In the genomic region with DNA sequence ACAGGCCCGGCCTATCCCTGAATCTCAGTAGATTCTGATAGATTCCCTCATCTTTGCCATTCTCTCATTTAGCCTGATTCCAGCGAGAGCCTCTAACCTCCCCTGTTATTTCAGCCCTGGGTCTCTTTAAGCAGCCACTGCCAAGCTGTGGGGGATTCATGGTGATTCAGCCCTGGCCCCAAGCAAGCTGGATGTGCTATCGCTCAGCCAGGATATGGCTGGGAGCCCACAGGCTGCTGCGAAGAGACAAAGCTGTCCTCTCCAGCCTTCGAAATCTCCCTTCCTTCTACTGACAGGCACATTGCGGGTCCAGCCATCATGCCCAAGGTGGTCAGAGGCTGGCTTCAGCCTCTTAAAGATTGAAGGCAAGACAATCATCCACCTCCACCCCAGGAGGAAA, we compare ENCODE assay signal across 12 cellular contexts.
A peak's percentile ranks its signal among the peaks of the same experiment; 100 is the strongest.
DNase-seq lines count a peak whose midpoint lies in the region; ATAC-seq and TF ChIP-seq lines count a peak whose summit lies in the region.
"Had no signal": no experiment of that assay in that cellular context is flagged by ENCODE, and none has a peak within 500 bp of the region (broad histone marks: within the 10 kb centered on the region; RNA-seq: fewer than 3 reads in every experiment).

No MANE protein-coding gene starts in this region.

- H3K27me3 ChIP-seq in AG04450 (ENCODE audit: control insufficient read depth, insufficient read depth, low read length) (no peaks in the 10 kb centered on the region), H7 (ENCODE audit: control insufficient read depth, insufficient read depth, low read length) (no peaks in the 10 kb centered on the region)

- ATAC-seq in activated CD8-positive, alpha-beta memory T cell treated with anti-CD3 and anti-CD28 coated beads, Interleukin-2, amount 10 ng/mL, durations not matched to agents 7 days and 5 days, result no peak
- no peak for ATAC-seq in GM21619 (IDR thresholded peaks at IDR 0.05; ENCODE audit: unreplicated experiment)
- ATAC-seq: activated T-cell treated with anti-CD3 and anti-CD28 coated beads, Interleukin-2, amount 50 U/mL, for 4 hours had no signal

- H3K27ac ChIP-seq in AG04450 (ENCODE audit: low read depth, low read length), result peak overlapping the region; percentile 75
- no peak overlapping the region for H3K27ac ChIP-seq in coronary artery

- H3K4me3 ChIP-seq in AG04450 (ENCODE audit: low read depth, low read length) (peak overlapping the region; percentile 50), coronary artery (peak overlapping the region; percentile 1), H7 (ENCODE audit: insufficient read depth, low read depth, low read length) (no peak overlapping the region)

- no peak overlapping the region for H3K4me3 Mint-ChIP-seq in mesothelial cell of epicardium
- no peak overlapping the region for H3K4me3 Mint-ChIP-seq in activated CD8-positive, alpha-beta memory T cell treated with anti-CD3 and anti-CD28 coated beads, Interleukin-2, amount 10 ng/mL, durations not matched to agents 7 days and 5 days
- H3K4me3 Mint-ChIP-seq: activated T-cell treated with anti-CD3 and anti-CD28 coated beads, Interleukin-2, amount 50 U/mL, for 4 hours; T-helper 2 cell treated with Interferon-gamma antibody and Interleukin-4, amounts not matched to agents 5 μg/mL and 100 μg/mL, for 36 hours had no signal

- DNase-seq in AG04450 (ENCODE audit: low read depth, low spot score) (peak; percentile 58), NCI-H226 (peak; percentile 59), coronary artery (ENCODE audit: low spot score) (no peak), mesothelial cell of epicardium (ENCODE audit: low spot score in 2 of 2, unreplicated experiment in 2 of 2) (no peak), H7 (no peak), NCI-H2107 (lab: John Stamatoyannopoulos, UW) (no peak)
- DNase-seq in activated CD8-positive, alpha-beta memory T cell treated with anti-CD3 and anti-CD28 coated beads, Interleukin-2, amount 10 ng/mL, durations not matched to agents 7 days and 5 days, result no peak
- DNase-seq: activated T-cell treated with anti-CD3 and anti-CD28 coated beads, Interleukin-2, amount 50 U/mL, for 4 hours; AML-193; Karpas-422 had no signal

- no peaks in the 10 kb centered on the region for H3K36me3 Mint-ChIP-seq in mesothelial cell of epicardium
- no peaks in the 10 kb centered on the region for H3K36me3 Mint-ChIP-seq in activated CD8-positive, alpha-beta memory T cell treated with anti-CD3 and anti-CD28 coated beads, Interleukin-2, amount 10 ng/mL, durations not matched to agents 7 days and 5 days

- H3K27ac Mint-ChIP-seq in mesothelial cell of epicardium, result peak overlapping the region; percentile 89
- H3K27ac Mint-ChIP-seq in activated CD8-positive, alpha-beta memory T cell treated with anti-CD3 and anti-CD28 coated beads, Interleukin-2, amount 10 ng/mL, durations not matched to agents 7 days and 5 days, result no peak overlapping the region
- H3K27ac Mint-ChIP-seq: T-helper 2 cell treated with Interferon-gamma antibody and Interleukin-4, amounts not matched to agents 5 μg/mL and 100 μg/mL, for 36 hours had no signal

- H3K9me3 Mint-ChIP-seq in mesothelial cell of epicardium, result no peaks in the 10 kb centered on the region
- H3K9me3 Mint-ChIP-seq in activated CD8-positive, alpha-beta memory T cell treated with anti-CD3 and anti-CD28 coated beads, Interleukin-2, amount 10 ng/mL, durations not matched to agents 7 days and 5 days (ENCODE audit: low read depth), result no peaks in the 10 kb centered on the region
- H3K9me3 Mint-ChIP-seq: activated T-cell treated with anti-CD3 and anti-CD28 coated beads, Interleukin-2, amount 50 U/mL, for 4 hours; T-helper 2 cell treated with Interferon-gamma antibody and Interleukin-4, amounts not matched to agents 5 μg/mL and 100 μg/mL, for 36 hours had no signal

- CTCF ChIA-PET in AG04450 (lab: Charles Lee), result interaction anchor here (1.4 kb wide), 1 partner anchor 25 kb away, joined by 5 read pairs; no protein-coding TSS in a partner anchor
- CTCF ChIA-PET in activated CD8-positive, alpha-beta memory T cell treated with anti-CD3 and anti-CD28 coated beads, Interleukin-2, amount 10 ng/mL, durations not matched to agents 7 days and 5 days (lab: Charles Lee), result no interaction called here

- POLR2A ChIA-PET in AG04450 (lab: Yijun Ruan, JAX), result interaction anchor here (0.6 to 1.3 kb wide), 2 partner anchors 198 to 394 kb away, joined by 4 to 7 read pairs; a partner anchor contains a TSS

- H3K9me3 ChIP-seq in AG04450 (ENCODE audit: control insufficient read depth, insufficient read depth, low read length), result no peaks in the 10 kb centered on the region; the same call in 1 of the 2 replicates

- TF ChIP-seq CTCF in AG04450 (IDR thresholded peaks at IDR 0.05; ENCODE audit: low read depth, low read length) (no peak), coronary artery (IDR thresholded peaks at IDR 0.05) (no peak), mesothelial cell of epicardium (IDR thresholded peaks at IDR 0.05; ENCODE audit: unreplicated experiment) (no peak)

- no peaks in the 10 kb centered on the region for H3K27me3 Mint-ChIP-seq in mesothelial cell of epicardium (ENCODE audit: low read depth)
- H3K27me3 Mint-ChIP-seq in activated CD8-positive, alpha-beta memory T cell treated with anti-CD3 and anti-CD28 coated beads, Interleukin-2, amount 10 ng/mL, durations not matched to agents 7 days and 5 days, result peaks cover 9% of the 10 kb centered on the region

- peaks cover 67% of the 10 kb centered on the region for H3K4me1 Mint-ChIP-seq in mesothelial cell of epicardium
- no peaks in the 10 kb centered on the region for H3K4me1 Mint-ChIP-seq in activated CD8-positive, alpha-beta memory T cell treated with anti-CD3 and anti-CD28 coated beads, Interleukin-2, amount 10 ng/mL, durations not matched to agents 7 days and 5 days

- no peaks in the 10 kb centered on the region for H3K36me3 ChIP-seq in H7 (replicated peaks; ENCODE audit: control insufficient read depth, insufficient read depth, low read length)

Comparison
In these comparisons a context has a peak if more than half of its experiments do, and no peak if none do; other contexts are left out.
1. DNase-seq: peak in AG04450 (single experiment) and NCI-H226 (single experiment); none in coronary artery (single experiment), mesothelial cell of epicardium (0 of 2), activated CD8-positive, alpha-beta memory T cell treated with anti-CD3 and anti-CD28 coated beads, Interleukin-2, amount 10 ng/mL, durations not matched to agents 7 days and 5 days (single experiment), H7 (single experiment) and NCI-H2107 (single experiment).